Comparison of ENCODE assay signal across 12 cellular contexts in the genomic region with DNA sequence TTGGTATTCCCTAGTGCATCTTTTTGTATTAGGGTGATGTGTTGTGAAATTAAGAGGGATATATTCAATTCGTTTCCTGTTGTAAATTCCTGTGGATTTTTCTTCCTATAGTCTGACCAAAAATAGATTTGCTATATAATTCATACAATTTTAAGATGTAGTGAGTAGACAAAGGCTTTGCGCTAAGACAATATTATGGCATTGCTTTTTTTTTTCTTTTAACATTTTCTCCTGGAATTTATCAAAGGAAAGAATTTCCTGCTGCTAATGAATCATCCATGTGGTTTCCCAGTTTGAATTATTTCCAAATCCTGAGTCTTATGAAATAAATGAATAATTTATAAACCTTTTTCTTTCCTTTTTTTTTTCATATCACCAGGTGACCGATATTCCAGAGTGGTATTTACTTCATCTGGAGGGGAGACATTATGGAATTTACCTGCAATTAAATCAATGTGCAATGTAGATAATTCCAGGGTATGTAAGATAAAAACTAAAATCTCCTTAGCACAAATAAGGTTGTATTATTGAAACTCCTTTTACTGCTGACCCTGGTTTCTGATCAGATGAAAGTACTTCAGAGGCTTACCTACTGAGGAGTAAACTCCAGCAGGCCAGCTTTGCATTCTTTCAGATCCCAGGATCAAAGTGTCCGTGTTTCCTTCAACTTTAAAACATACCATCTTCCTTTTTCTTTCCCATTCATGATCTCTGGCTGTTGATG.
DNase-seq lines count a peak whose midpoint lies in the region; ATAC-seq, FAIRE-seq and TF ChIP-seq lines count a peak whose summit lies in the region.
"Had no signal": no experiment of that assay in that cellular context is flagged by ENCODE, and none has a peak within 500 bp of the region (broad histone marks: within the 10 kb centered on the region; RNA-seq: fewer than 3 reads in every experiment).

No MANE protein-coding gene starts in this region.

- no peak overlapping the region for H3K9ac ChIP-seq in smooth muscle cell (ENCODE audit: low read depth)

- FAIRE-seq in TTC549 (lab: Jason Lieb, UNC), result peak; percentile 56

- no peaks in the 10 kb centered on the region for H3K9me3 ChIP-seq in smooth muscle cell (replicated peaks; ENCODE audit: low read depth)

- H3K4me3 ChIP-seq in smooth muscle cell, result no peak overlapping the region

- peak overlapping the region; percentile 66 for H3K4me2 ChIP-seq in smooth muscle cell

- no peaks in the 10 kb centered on the region for H4K20me1 ChIP-seq in smooth muscle cell (ENCODE audit: low read depth)

- no peak overlapping the region for H2AFZ ChIP-seq in smooth muscle cell (ENCODE audit: low read depth)

- no peaks in the 10 kb centered on the region for H3F3A ChIP-seq in smooth muscle cell (ENCODE audit: low read depth)

- H3K4me1 ChIP-seq in foreskin keratinocyte (peaks cover 15% of the 10 kb centered on the region), smooth muscle cell (ENCODE audit: low read depth) (peaks cover 11% of the 10 kb centered on the region)

- peak; percentile 48 for ATAC-seq in foreskin keratinocyte
- ATAC-seq in HG02763 (IDR thresholded peaks at IDR 0.05; ENCODE audit: unreplicated experiment), result no peak
- ATAC-seq: stimulated activated naive CD8-positive, alpha-beta T cell treated with anti-CD3 and anti-CD28 coated beads, Interleukin-15, Interleukin-2, amounts not matched to agents 100 U/mL and 50 U/mL, for 24 hours had no signal

- H3K79me2 ChIP-seq in smooth muscle cell (ENCODE audit: low read depth), result no peaks in the 10 kb centered on the region

- no peaks in the 10 kb centered on the region for H3K27me3 ChIP-seq in foreskin keratinocyte
- H3K27me3 ChIP-seq in smooth muscle cell (ENCODE audit: low read depth), result no peaks in the 10 kb centered on the region

- TF ChIP-seq CTCF in foreskin keratinocyte (conservative IDR thresholded peaks at IDR 0.05) (no peak), smooth muscle cell (IDR thresholded peaks at IDR 0.05; ENCODE audit: borderline replicate concordance, insufficient read depth, poor library complexity, severe bottlenecking) (no peak)

- no peaks in the 10 kb centered on the region for H3K36me3 ChIP-seq in smooth muscle cell (ENCODE audit: low read depth)

- H3K27ac ChIP-seq in foreskin keratinocyte, result no peak overlapping the region
- H3K27ac ChIP-seq in smooth muscle cell (ENCODE audit: low read depth), result peak overlapping the region; percentile 71

- 54% methylated on average over 4 of the region's 4 CpGs for WGBS in smooth muscle cell (ENCODE audit: low lambda C conversion rate)

- DNase-seq in HCEC 1CT, result peak; percentile 76
- DNase-seq in foreskin keratinocyte, result peak; percentile 60 to 72
- DNase-seq in smooth muscle cell (lab: John Stamatoyannopoulos, UW; ENCODE audit: unreplicated experiment), result no peak
- no peak for DNase-seq in AML-193 (lab: John Stamatoyannopoulos, UW)
- DNase-seq in activated CD8-positive, alpha-beta memory T cell treated with anti-CD3 and anti-CD28 coated beads, Interleukin-2, amount 50 U/mL, for 4 hours, result no peak
- DNase-seq: activated T-cell treated with anti-CD3 and anti-CD28 coated beads, Interleukin-2, amount 50 U/mL, for 24 hours; caudate nucleus; glutamatergic neuron; NCI-H187; stimulated activated naive CD8-positive, alpha-beta T cell treated with anti-CD3 and anti-CD28 coated beads, Interleukin-15, Interleukin-2, amounts not matched to agents 100 U/mL and 50 U/mL, for 24 hours had no signal

Comparison
In these comparisons a context has a peak if more than half of its experiments do, and no peak if none do; other contexts are left out.
1. DNase-seq: peak in HCEC 1CT (single experiment) and foreskin keratinocyte (2 of 2); none in smooth muscle cell (single experiment), AML-193 (0 of 2) and activated CD8-positive, alpha-beta memory T cell treated with anti-CD3 and anti-CD28 coated beads, Interleukin-2, amount 50 U/mL, for 4 hours (single experiment).